8 cellular contexts compared by ENCODE assay signal in the genomic region with DNA sequence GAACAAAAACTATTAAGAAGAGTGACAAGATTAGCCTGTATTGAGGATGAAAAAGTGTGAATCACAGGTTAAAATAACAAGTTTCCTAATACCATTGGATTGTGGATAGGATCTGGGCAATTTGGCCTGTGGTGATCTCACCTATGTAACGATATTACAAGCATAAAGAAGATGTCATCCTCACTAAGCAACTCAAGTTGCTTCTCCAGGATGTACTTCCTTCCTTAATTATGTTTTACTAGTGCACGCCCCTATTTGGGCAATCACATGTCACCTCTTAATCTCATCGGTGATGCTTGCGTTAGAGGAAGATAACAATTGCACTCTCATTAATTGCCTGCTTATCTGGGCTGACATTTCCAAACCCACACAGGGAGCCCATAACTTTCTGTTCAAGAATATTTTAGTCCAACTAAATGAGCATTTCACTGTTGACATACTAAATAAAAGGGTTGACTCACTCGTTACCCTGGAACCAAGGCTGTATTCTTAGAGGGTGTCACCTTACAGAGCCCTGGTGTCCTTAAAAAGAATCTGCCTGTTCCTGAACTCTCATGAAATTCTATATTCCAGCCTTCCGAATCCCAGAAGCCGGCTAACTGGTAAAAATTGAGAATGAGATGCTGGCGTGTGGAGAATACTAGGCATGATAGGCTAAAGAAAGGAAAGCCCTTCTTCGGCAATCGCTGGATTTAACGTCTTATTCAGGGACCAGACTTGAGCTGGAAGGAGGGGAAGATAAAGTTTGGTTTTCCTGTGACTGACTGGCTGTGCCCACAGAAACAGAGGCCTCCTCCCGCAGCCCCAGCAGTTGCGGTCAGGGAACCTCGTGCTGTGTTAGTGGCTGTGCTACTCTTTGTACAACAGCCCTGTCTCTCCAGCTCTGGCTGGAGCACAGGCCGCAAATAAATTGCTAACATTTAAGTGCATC.
DNase-seq lines count a peak whose midpoint lies in the region; ATAC-seq and TF ChIP-seq lines count a peak whose summit lies in the region.

No MANE protein-coding gene starts in this region.

- DNase-seq in DMS53 (lab: John Stamatoyannopoulos, UW) (peak; percentile 50), DMS53 treated with DMSO at 0.1 percent for 48 hours (lab: John Stamatoyannopoulos, UW; ENCODE audit: unreplicated experiment) (no peak), OCI-M1 (lab: John Stamatoyannopoulos, UW) (peak; percentile 85), gastrocnemius medialis (peak; percentile 35 to 59), glutamatergic neuron (no peak)

- peaks cover 17 to 24% of the 10 kb centered on the region in 2 donors for H3K4me1 ChIP-seq in gastrocnemius medialis

- no peaks in the 10 kb centered on the region for H3K36me3 Mint-ChIP-seq in glutamatergic neuron (ENCODE audit: unreplicated experiment)

- no peaks in the 10 kb centered on the region for H3K27me3 ChIP-seq in gastrocnemius medialis

- H3K27ac Mint-ChIP-seq in glutamatergic neuron (ENCODE audit: unreplicated experiment): no peak overlapping the region

- in situ Hi-C loops in gastrocnemius medialis (cut with MboI; ENCODE audit: low sequenced_read_pairs in 4 of 4): no loop called here

- H3K4me3 Mint-ChIP-seq in glutamatergic neuron (ENCODE audit: unreplicated experiment): no peak overlapping the region

- H3K27me3 Mint-ChIP-seq in glutamatergic neuron (ENCODE audit: unreplicated experiment): no peaks in the 10 kb centered on the region

- H3K9me3 ChIP-seq in gastrocnemius medialis: no peaks in the 10 kb centered on the region

- peak; percentile 47 for ATAC-seq in esophagus mucosa
- ATAC-seq in gastrocnemius medialis: peak; percentile 99
- ATAC-seq in HG02852 (IDR thresholded peaks at IDR 0.05; ENCODE audit: unreplicated experiment): no peak
- ATAC-seq in HG03378 (IDR thresholded peaks at IDR 0.05; ENCODE audit: unreplicated experiment): no peak

- TF ChIP-seq POLR2A in gastrocnemius medialis (IDR thresholded peaks at IDR 0.05): no peak

- peaks cover 4% of the 10 kb centered on the region for H3K4me1 Mint-ChIP-seq in glutamatergic neuron (ENCODE audit: low read depth, unreplicated experiment)

- TF ChIP-seq CTCF in gastrocnemius medialis (IDR thresholded peaks at IDR 0.05 in 4 of 5, conservative IDR thresholded peaks at IDR 0.05 in 1 of 5): no peak
- no peak for TF ChIP-seq CTCF in glutamatergic neuron (IDR thresholded peaks at IDR 0.05; ENCODE audit: partially characterized antibody, unreplicated experiment)

- peak overlapping the region; percentile 71 to 84 (median 77) for H3K27ac ChIP-seq in gastrocnemius medialis

- intact Hi-C loops in gastrocnemius medialis (cut with DNase I; ENCODE audit: low total_unique reads): loop anchor here (5.0 kb wide), 3 partner anchors 47 to 457 kb away; no protein-coding TSS in a partner anchor

- peak overlapping the region; percentile 0 to 34 (median 17) for H3K4me3 ChIP-seq in gastrocnemius medialis

- H3K36me3 ChIP-seq in gastrocnemius medialis: no peaks in the 10 kb centered on the region

- no peaks in the 10 kb centered on the region for H3K9me3 Mint-ChIP-seq in glutamatergic neuron (ENCODE audit: unreplicated experiment)

Comparison
In these comparisons a context has a peak if more than half of its experiments do, and no peak if none do; other contexts are left out.
1. DNase-seq: peak in DMS53 (single experiment), OCI-M1 (single experiment) and gastrocnemius medialis (2 of 2); none in DMS53 treated with DMSO at 0.1 percent for 48 hours (single experiment) and glutamatergic neuron (single experiment).
2. ATAC-seq: peak in esophagus mucosa (single experiment) and gastrocnemius medialis (2 of 2); none in HG02852 (single experiment) and HG03378 (single experiment).